In the genomic region with DNA sequence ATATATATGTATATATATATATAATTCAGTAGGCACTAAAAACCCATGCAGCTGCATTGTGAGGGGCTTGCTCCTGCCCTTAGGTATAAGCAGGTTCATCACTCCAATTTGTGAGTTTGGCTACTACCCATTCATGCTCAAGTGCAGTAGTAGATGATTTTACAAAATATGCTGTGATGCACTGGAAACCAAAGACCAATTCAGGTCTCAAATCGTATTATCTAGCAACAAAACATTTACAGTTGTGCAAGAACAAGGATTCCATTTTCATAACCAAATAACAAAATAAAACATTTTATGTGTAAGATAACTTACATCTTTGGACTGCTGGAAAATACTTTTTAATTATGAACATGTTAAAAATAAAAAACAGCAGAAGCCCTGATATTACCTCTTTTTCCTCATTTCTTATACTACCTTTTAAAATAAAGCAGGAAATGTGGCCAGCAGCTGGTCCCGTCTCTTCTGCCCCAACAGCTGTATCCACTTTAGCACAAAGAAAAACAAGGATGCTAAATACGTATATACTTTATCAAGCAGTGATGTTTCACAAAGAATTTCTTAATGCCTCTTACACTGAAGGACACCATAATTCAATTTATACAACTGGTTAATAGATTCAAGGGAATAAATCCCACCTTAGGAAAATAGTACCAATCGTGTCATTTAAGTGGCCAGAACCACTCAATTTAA, we compare ENCODE assay signal across 10 cellular contexts. TPM values are rescaled to one million over a fixed set of nuclear protein-coding genes. Genes with fewer than 3 reads are reported as not detected.
DNase-seq lines count a peak whose midpoint lies in the region; ATAC-seq and TF ChIP-seq lines count a peak whose summit lies in the region.
"Had no signal": no experiment of that assay in that cellular context is flagged by ENCODE, and none has a peak within 500 bp of the region (broad histone marks: within the 10 kb centered on the region; RNA-seq: fewer than 3 reads in every experiment).

No MANE protein-coding gene starts in this region.

- no peak for DNase-seq in T-helper 2 cell treated with Interferon-gamma antibody and Interleukin-4, amounts not matched to agents 5 μg/mL and 100 μg/mL, for 36 hours (ENCODE audit: low spot score)
- DNase-seq in T-helper 2 cell (no peak), NCI-H446 (lab: John Stamatoyannopoulos, UW) (no peak), NCI-H82 treated with DMSO at 0.1 percent for 48 hours (lab: John Stamatoyannopoulos, UW; ENCODE audit: unreplicated experiment) (no peak)
- DNase-seq in activated CD8-positive, alpha-beta T cell treated with anti-CD3 and anti-CD28 coated beads for 36 hours: no peak
- DNase-seq: activated CD4-positive, alpha-beta T cell treated with anti-CD3 and anti-CD28 coated beads, Interleukin-2, amount 50 U/mL, for 48 hours; AML-193 had no signal

- ATAC-seq in activated CD8-positive, alpha-beta T cell treated with anti-CD3 and anti-CD28 coated beads for 36 hours: no peak
- ATAC-seq in GM19467 (IDR thresholded peaks at IDR 0.05; ENCODE audit: unreplicated experiment): no peak

- H3K36me3 Mint-ChIP-seq in T-helper 2 cell treated with Interferon-gamma antibody and Interleukin-4, amounts not matched to agents 5 μg/mL and 100 μg/mL, for 36 hours (ENCODE audit: low read depth): peaks cover 58% of the 10 kb centered on the region
- H3K36me3 Mint-ChIP-seq in activated CD8-positive, alpha-beta T cell treated with anti-CD3 and anti-CD28 coated beads for 36 hours (ENCODE audit: low read depth): peaks cover 58% of the 10 kb centered on the region

- H3K4me3 Mint-ChIP-seq in T-helper 2 cell treated with Interferon-gamma antibody and Interleukin-4, amounts not matched to agents 5 μg/mL and 100 μg/mL, for 36 hours: peak overlapping the region; percentile 98
- peak overlapping the region; percentile 99 for H3K4me3 Mint-ChIP-seq in activated CD8-positive, alpha-beta T cell treated with anti-CD3 and anti-CD28 coated beads for 36 hours

- peaks cover 6% of the 10 kb centered on the region for H3K4me1 ChIP-seq in iPS-18a (ENCODE audit: control insufficient read depth, low read depth, low read length)
- H3K4me1 ChIP-seq in subcutaneous abdominal adipose tissue (ENCODE audit: control insufficient read depth in 5 of 5, insufficient read depth in 5 of 5, low read length in 5 of 5): peaks cover 4 to 42% (median 38%) of the 10 kb centered on the region in 5 donors

- no peak overlapping the region for H3K27ac ChIP-seq in iPS-18a (ENCODE audit: low read length)
- H3K27ac ChIP-seq in subcutaneous abdominal adipose tissue (ENCODE audit: low read depth, low read length): no peak overlapping the region

- H3K36me3 ChIP-seq in iPS-18a (ENCODE audit: control insufficient read depth, low read depth, low read length) (peaks cover 56% of the 10 kb centered on the region), subcutaneous abdominal adipose tissue (ENCODE audit: control insufficient read depth in 5 of 5, insufficient read depth in 5 of 5, low read length in 5 of 5) (peaks cover 0 to 20% (median 10%) of the 10 kb centered on the region in 5 donors)

- intact Hi-C loops in activated CD8-positive, alpha-beta T cell treated with anti-CD3 and anti-CD28 coated beads for 36 hours (cut with micrococcal nuclease): loop anchor here (5.0 to 10.0 kb wide), 3 partner anchors 35 to 163 kb away; a partner anchor contains a TSS

- H3K27ac Mint-ChIP-seq in T-helper 2 cell treated with Interferon-gamma antibody and Interleukin-4, amounts not matched to agents 5 μg/mL and 100 μg/mL, for 36 hours: no peak overlapping the region
- no peak overlapping the region for H3K27ac Mint-ChIP-seq in activated CD8-positive, alpha-beta T cell treated with anti-CD3 and anti-CD28 coated beads for 36 hours

- H3K4me3 ChIP-seq in iPS-18a (ENCODE audit: low read length) (peak overlapping the region; percentile 90), subcutaneous abdominal adipose tissue (ENCODE audit: low read depth in 1 of 5, low read length in 5 of 5) (peak overlapping the region; percentile 5 to 90 (median 48))

- H3K9ac ChIP-seq in iPS-18a (ENCODE audit: low read length): peak overlapping the region; percentile 99
- H3K9ac ChIP-seq in subcutaneous abdominal adipose tissue (ENCODE audit: low read length in 5 of 5): peak overlapping the region in 4 of 5 donors; percentile 62 to 100 (median 98)

- POLR2A ChIA-PET in activated CD8-positive, alpha-beta T cell treated with anti-CD3 and anti-CD28 coated beads for 36 hours (lab: Charles Lee): interaction anchor here (0.7 to 4.3 kb wide), 3 partner anchors 9 to 34 kb away, joined by 3 to 38 read pairs (median 4); a partner anchor contains a TSS

- no peak for TF ChIP-seq CTCF in activated CD8-positive, alpha-beta T cell treated with anti-CD3 and anti-CD28 coated beads for 36 hours (IDR thresholded peaks at IDR 0.05)

- peaks cover 47% of the 10 kb centered on the region for H3K4me1 Mint-ChIP-seq in T-helper 2 cell treated with Interferon-gamma antibody and Interleukin-4, amounts not matched to agents 5 μg/mL and 100 μg/mL, for 36 hours (ENCODE audit: low read depth)
- peaks cover 44% of the 10 kb centered on the region for H3K4me1 Mint-ChIP-seq in activated CD8-positive, alpha-beta T cell treated with anti-CD3 and anti-CD28 coated beads for 36 hours (ENCODE audit: low read depth)

- H3K9me3 Mint-ChIP-seq in T-helper 2 cell treated with Interferon-gamma antibody and Interleukin-4, amounts not matched to agents 5 μg/mL and 100 μg/mL, for 36 hours: no peaks in the 10 kb centered on the region
- no peaks in the 10 kb centered on the region for H3K9me3 Mint-ChIP-seq in activated CD8-positive, alpha-beta T cell treated with anti-CD3 and anti-CD28 coated beads for 36 hours

- no peaks in the 10 kb centered on the region for H3K9me3 ChIP-seq in iPS-18a (ENCODE audit: control insufficient read depth, low read depth, low read length)
- no peaks in the 10 kb centered on the region for H3K9me3 ChIP-seq in subcutaneous abdominal adipose tissue (ENCODE audit: control insufficient read depth in 5 of 5, low read length in 5 of 5)

- H3K27me3 Mint-ChIP-seq in T-helper 2 cell treated with Interferon-gamma antibody and Interleukin-4, amounts not matched to agents 5 μg/mL and 100 μg/mL, for 36 hours (ENCODE audit: low read depth): no peaks in the 10 kb centered on the region
- H3K27me3 Mint-ChIP-seq in activated CD8-positive, alpha-beta T cell treated with anti-CD3 and anti-CD28 coated beads for 36 hours: no peaks in the 10 kb centered on the region

- CTCF ChIA-PET in activated CD8-positive, alpha-beta T cell treated with anti-CD3 and anti-CD28 coated beads for 36 hours (lab: Charles Lee): no interaction called here

- H3K27me3 ChIP-seq in iPS-18a (ENCODE audit: control insufficient read depth, insufficient read depth, low read length) (no peaks in the 10 kb centered on the region), subcutaneous abdominal adipose tissue (ENCODE audit: control insufficient read depth in 5 of 5, insufficient read depth in 4 of 5, low read length in 5 of 5) (no peaks in the 10 kb centered on the region)

RNA-seq across cellular contexts. Expression of a gene that starts 2.8 kb away (rescaled TPM):
- total RNA-seq in activated CD8-positive, alpha-beta T cell treated with anti-CD3 and anti-CD28 coated beads for 36 hours: 10 to 100 TPM; 44.8 to 46.5 TPM

RNA-seq across cellular contexts. Expression of a gene that starts 14.4 kb away (rescaled TPM):
- 10 to 100 TPM; 47.3 to 48.9 TPM for total RNA-seq in activated CD8-positive, alpha-beta T cell treated with anti-CD3 and anti-CD28 coated beads for 36 hours

RNA-seq across cellular contexts. Expression of a gene that starts 23.9 kb away (rescaled TPM):
- under 1 TPM in 1 of 2 experiments, not detected in 1; 0.36 TPM for total RNA-seq in activated CD8-positive, alpha-beta T cell treated with anti-CD3 and anti-CD28 coated beads for 36 hours

RNA-seq across cellular contexts. Expression of a gene that starts 33.7 kb away (rescaled TPM):
- total RNA-seq in activated CD8-positive, alpha-beta T cell treated with anti-CD3 and anti-CD28 coated beads for 36 hours: 10 to 100 TPM; 51.6 to 61.2 TPM

RNA-seq across cellular contexts. Expression of a gene that starts 35.0 kb away (rescaled TPM):
- 1 to 10 TPM; 2.2 to 2.6 TPM for total RNA-seq in activated CD8-positive, alpha-beta T cell treated with anti-CD3 and anti-CD28 coated beads for 36 hours
